10 cellular contexts compared by ENCODE assay signal in the genomic region with DNA sequence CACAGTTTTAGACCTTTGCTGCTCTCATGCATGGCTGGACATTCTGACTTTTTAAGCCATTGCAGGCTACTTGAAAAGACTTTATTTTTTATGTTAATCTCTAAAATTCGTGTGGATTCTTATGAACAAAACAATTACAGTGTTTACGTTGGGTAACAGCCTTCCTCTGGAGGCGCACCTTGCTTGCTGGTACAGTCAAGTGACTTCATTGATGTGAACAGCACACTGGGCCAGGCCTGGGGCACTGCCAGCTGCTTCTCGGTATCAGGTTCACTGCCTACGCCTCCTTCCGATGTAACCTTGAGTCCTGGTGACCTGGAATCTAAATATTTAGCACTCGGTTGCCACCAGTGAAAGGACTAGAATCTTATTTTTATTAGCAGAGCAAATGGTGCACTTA. TPM values are rescaled to one million over a fixed set of nuclear protein-coding genes. Genes with fewer than 3 reads are reported as not detected.
DNase-seq lines count a peak whose midpoint lies in the region; ATAC-seq and TF ChIP-seq lines count a peak whose summit lies in the region.
"Had no signal": no experiment of that assay in that cellular context is flagged by ENCODE, and none has a peak within 500 bp of the region (broad histone marks: within the 10 kb centered on the region; RNA-seq: fewer than 3 reads in every experiment).

No MANE protein-coding gene starts in this region.

- H3K4me3 Mint-ChIP-seq in MCF 10A (ENCODE audit: unreplicated experiment) = no peak overlapping the region

- peaks cover 34% of the 10 kb centered on the region for H3K4me1 Mint-ChIP-seq in MCF 10A (ENCODE audit: insufficient read depth, unreplicated experiment)

- H3K27ac ChIP-seq in breast epithelium = peak overlapping the region in 1 of 2 donors; percentile 32
- peak overlapping the region; percentile 21; the same call in 1 of the 2 replicates for H3K27ac ChIP-seq in Panc1 (ENCODE audit: low read length)

- no peaks in the 10 kb centered on the region for H3K27me3 Mint-ChIP-seq in MCF 10A (ENCODE audit: insufficient read depth, unreplicated experiment)

- ATAC-seq in Panc1 = no peak
- no peak for ATAC-seq in HG03175 (IDR thresholded peaks at IDR 0.05; ENCODE audit: unreplicated experiment)

- H3K4me1 ChIP-seq in breast epithelium (no peaks in the 10 kb centered on the region), Panc1 (ENCODE audit: control insufficient read depth, insufficient read depth, low read length) (peaks cover 16% of the 10 kb centered on the region)

- 51% methylated on average over 7 of the region's 7 CpGs for WGBS in lower leg skin, 2 donors

- H3K27ac Mint-ChIP-seq in MCF 10A (ENCODE audit: low read depth, unreplicated experiment) = peak overlapping the region; percentile 81

- H3K36me3 ChIP-seq in breast epithelium (no peaks in the 10 kb centered on the region), Panc1 (ENCODE audit: control insufficient read depth, insufficient read depth, low read length) (no peaks in the 10 kb centered on the region)

- BruUV-seq in MCF 10A (replicated peaks; lab: Mats Ljungman, UMichigan) (no TSS peak), Panc1 (replicated peaks; lab: Mats Ljungman, UMichigan) (no TSS peak)

- H3K27me3 ChIP-seq in breast epithelium = no peaks in the 10 kb centered on the region
- no peaks in the 10 kb centered on the region for H3K27me3 ChIP-seq in Panc1 (ENCODE audit: control insufficient read depth, insufficient read depth, low read length)

- POLR2A ChIA-PET in MCF 10A (lab: Yijun Ruan, JAX) (interaction anchor here (1.3 to 4.8 kb wide), 9 partner anchors 18 to 228 kb away, joined by 3 to 46 read pairs (median 13); partner anchors contain the start of gene TANC2), Panc1 (lab: Charles Lee) (no interaction called here)

- TF ChIP-seq CTCF in MCF 10A (IDR thresholded peaks at IDR 0.05; ENCODE audit: unreplicated experiment) = no peak
- TF ChIP-seq CTCF in breast epithelium (IDR thresholded peaks at IDR 0.05) = no peak
- TF ChIP-seq CTCF in Panc1 (IDR thresholded peaks at IDR 0.05) = no peak
- TF ChIP-seq CTCF in lower leg skin (IDR thresholded peaks at IDR 0.05) = no peak

- H3K36me3 Mint-ChIP-seq in MCF 10A (ENCODE audit: insufficient read depth, unreplicated experiment) = peaks cover 4% of the 10 kb centered on the region

- H3K9me3 ChIP-seq in breast epithelium = peaks cover 0 to 5% of the 10 kb centered on the region in 2 donors
- H3K9me3 ChIP-seq in Panc1 (ENCODE audit: control insufficient read depth, insufficient read depth, low read depth, low read length) = peaks cover 5% of the 10 kb centered on the region; the same call in 1 of the 2 replicates

- TF ChIP-seq POLR2A in breast epithelium (IDR thresholded peaks at IDR 0.05) = no peak
- TF ChIP-seq POLR2A in lower leg skin (IDR thresholded peaks at IDR 0.05) = no peak

- no peaks in the 10 kb centered on the region for H3K9me3 Mint-ChIP-seq in MCF 10A (ENCODE audit: unreplicated experiment)

- intact Hi-C loops in MCF 10A (cut with micrococcal nuclease) (no loop called here), breast epithelium (cut with DNase I; ENCODE audit: low total_unique reads) (no loop called here), Panc1 (cut with micrococcal nuclease; ENCODE audit: unreplicated experiment) (no loop called here), lower leg skin (cut with DNase I; ENCODE audit: low total_unique reads) (no loop called here)

- H3K4me3 ChIP-seq in breast epithelium (no peak overlapping the region), Panc1 (ENCODE audit: low read depth in 2 of 2, low read length in 2 of 2) (no peak overlapping the region), lower leg skin (ENCODE audit: low read depth, poor library complexity, severe bottlenecking) (no peak overlapping the region)

- in situ Hi-C loops in Panc1 (cut with HindIII; ENCODE audit: low pct_unique_long_range_greater_than_20kb, low sequenced_read_pairs) = no loop called here

- peak; percentile 75 for DNase-seq in MCF 10A (ENCODE audit: unreplicated experiment)
- DNase-seq in breast epithelium (ENCODE audit: low spot score in 2 of 2) = no peak
- DNase-seq in Panc1 (ENCODE audit: low read depth, low spot score) = no peak
- peak; percentile 53 to 87 for DNase-seq in lower leg skin (ENCODE audit: low spot score in 2 of 2)
- DNase-seq in ureter (ENCODE audit: low spot score) = peak; percentile 40
- no peak for DNase-seq in activated gamma-delta T cell treated with Interleukin-2 at 50 U/mL for 16 hours
- DNase-seq in hippocampal formation (lab: John Stamatoyannopoulos, UW) = no peak
- DNase-seq: activated T-cell treated with anti-CD3 and anti-CD28 coated beads, Interleukin-2, amount 50 U/mL, for 1 hour; NCI-H82 had no signal

- CTCF ChIA-PET in MCF 10A (lab: Yijun Ruan, JAX) (interaction anchor here (0.7 to 1.8 kb wide), 5 partner anchors 44 to 191 kb away, joined by 3 to 12 read pairs (median 4); partner anchors contain the start of gene TANC2), Panc1 (lab: Charles Lee) (no interaction called here)

RNA-seq across cellular contexts. Expression of gene MARCHF10, which starts 27.8 kb away (rescaled TPM):
- total RNA-seq in MCF 10A (2022) (not detected in 2 replicates), breast epithelium (under 1 TPM in 2 of 3 donors, not detected in 1; under 0.01 to 0.16 TPM), Panc1 (2021; ENCODE audit: unreplicated experiment) (0.39 TPM), lower leg skin (not detected), ureter (0.60 TPM)
- 0.91 TPM for polyA plus RNA-seq in Panc1 (2012; ENCODE audit: insufficient read length)

Comparison
In these comparisons a context has a peak if more than half of its experiments do, and no peak if none do; other contexts are left out.
1. DNase-seq: peak in MCF 10A (single experiment), lower leg skin (2 of 2) and ureter (single experiment); none in breast epithelium (0 of 2), Panc1 (single experiment), activated gamma-delta T cell treated with Interleukin-2 at 50 U/mL for 16 hours (single experiment) and hippocampal formation (0 of 2).